8 cellular contexts compared by ENCODE assay signal in genomic region chr14:29805415-29806123, GRCh38.
DNase-seq lines count a peak whose midpoint lies in the region; ATAC-seq, FAIRE-seq and TF ChIP-seq lines count a peak whose summit lies in the region.

No MANE protein-coding gene starts in this region.

- H3K4me1 ChIP-seq in A549, result peaks cover 14% of the 10 kb centered on the region

- TF ChIP-seq RAD21 in A549 (conservative IDR thresholded peaks at IDR 0.05 in 1 of 2, IDR thresholded peaks at IDR 0.05 in 1 of 2), result no peak

- POLR2A ChIA-PET in A549 (lab: Yijun Ruan, JAX) (no interaction called here), WTC11 (lab: Charles Lee) (no interaction called here)

- H3K9me3 ChIP-seq in A549, result no peaks in the 10 kb centered on the region

- no peak overlapping the region for H3K4me3 ChIP-seq in A549

- WGBS in A549 (ENCODE audit: missing lambda C conversion rate), result 60% methylated on average over 4 of the region's 4 CpGs

- H3K4me1 Mint-ChIP-seq in WTC11, result peaks cover 56% of the 10 kb centered on the region

- no peak for TF ChIP-seq CTCF in A549 (IDR thresholded peaks at IDR 0.05)
- no peak for TF ChIP-seq CTCF in WTC11 (IDR thresholded peaks at IDR 0.05)

- H3K36me3 Mint-ChIP-seq in WTC11, result no peaks in the 10 kb centered on the region

- peak overlapping the region; percentile 55 for H3K4me2 ChIP-seq in A549

- TF ChIP-seq POLR2A in A549 (IDR thresholded peaks at IDR 0.05; ENCODE audit: low read length) (no peak), GM12891 (IDR thresholded peaks at IDR 0.05; ENCODE audit: low read depth, low read length) (no peak)

- no peaks in the 10 kb centered on the region for H3K27me3 Mint-ChIP-seq in WTC11 (ENCODE audit: low read depth)

- H3K27ac ChIP-seq in A549, result peak overlapping the region; percentile 62 to 63; a peak in 5 of 6 replicates

- DNase-seq in A549 (ENCODE audit: low read depth in 1 of 2, low spot score in 1 of 2), result peak in 1 of 2 experiments; percentile 48
- DNase-seq in HK-2 (ENCODE audit: unreplicated experiment), result peak; percentile 20
- no peak for DNase-seq in WTC11 (ENCODE audit: low spot score)
- DNase-seq in iPS-NIHi7 (ENCODE audit: extremely low spot score), result peak; percentile 27
- no peak for DNase-seq in Kasumi-1 (lab: John Stamatoyannopoulos, UW)
- DNase-seq in GM12891 (ENCODE audit: insufficient read length, low spot score), result no peak

- 0 out of 2 replicates have a peak, but pooled peaks cover 3% of the 10 kb centered on the region for H3K9me3 Mint-ChIP-seq in WTC11

- no peak for FAIRE-seq in A549 (lab: Jason Lieb, UNC)
- FAIRE-seq in GM12891 (lab: Jason Lieb, UNC), result no peak

- H3K4me3 Mint-ChIP-seq in WTC11, result 0 out of 2 replicates have a peak overlapping the region, but pooled peaks have one; percentile 2

- CTCF ChIA-PET in A549 (lab: Yijun Ruan, JAX), result no interaction called here
- CTCF ChIA-PET in WTC11 (lab: Charles Lee), result no interaction called here

- H3K27ac Mint-ChIP-seq in WTC11, result peak overlapping the region; percentile 49

- TF ChIP-seq EP300 in A549 (IDR thresholded peaks at IDR 0.05), result no peak

- ATAC-seq in A549, result peak; percentile 45 to 71; a peak in 4 of 6 replicates
- peak; percentile 55; the same call in 1 of the 2 replicates for ATAC-seq in WTC11
- ATAC-seq in GM21447 (IDR thresholded peaks at IDR 0.05; ENCODE audit: unreplicated experiment), result no peak
- ATAC-seq in HG03432 (IDR thresholded peaks at IDR 0.05; ENCODE audit: unreplicated experiment), result no peak

TF ChIP-seq in A549, 52 proteins besides CTCF, POLR2A, EP300 and RAD21:
- TF ChIP-seq FOSL2 (IDR thresholded peaks at IDR 0.05), result 0 out of 2 replicates have a peak, but pooled peaks have one; percentile 19
- TF ChIP-seq FOSL2 (CRISPR knock-in tag; IDR thresholded peaks at IDR 0.05), result peak; percentile 45; the same call in 1 of the 2 replicates
- no peak for TF ChIP-seq FOXS1 (CRISPR knock-in tag; IDR thresholded peaks at IDR 0.05)

TF ChIP-seq in WTC11, 78 proteins besides CTCF, POLR2A, EP300 and RAD21 (continues in another document):
- TF ChIP-seq ZBTB21 (CRISPR knock-in tag; IDR thresholded peaks at IDR 0.05; ENCODE audit: borderline replicate concordance) (no peak), ZNF512 (CRISPR knock-in tag; IDR thresholded peaks at IDR 0.05; ENCODE audit: borderline replicate concordance) (no peak), ATF2 (CRISPR knock-in tag; IDR thresholded peaks at IDR 0.05; ENCODE audit: borderline replicate concordance, low read depth) (no peak), ATF6 (CRISPR knock-in tag; IDR thresholded peaks at IDR 0.05) (no peak), USF1 (CRISPR knock-in tag; IDR thresholded peaks at IDR 0.05) (no peak), ETV6 (CRISPR knock-in tag; IDR thresholded peaks at IDR 0.05) (no peak)

TF ChIP-seq in GM12891, 5 proteins besides CTCF, POLR2A, EP300 and RAD21:
- TF ChIP-seq POLR2AphosphoS5 (IDR thresholded peaks at IDR 0.05; ENCODE audit: low read depth, low read length) (no peak), SPI1 (IDR thresholded peaks at IDR 0.05; ENCODE audit: low read depth, low read length) (no peak), PAX5 (IDR thresholded peaks at IDR 0.05; ENCODE audit: insufficient read depth, low read length, severe bottlenecking) (no peak), TAF1 (IDR thresholded peaks at IDR 0.05; ENCODE audit: low read depth, low read length) (no peak), POU2F2 (IDR thresholded peaks at IDR 0.05; ENCODE audit: low read depth, low read length) (no peak)
TF ChIP-seq in GM12891: peak in this region for 0.

Comparison
In these comparisons a context has a peak if more than half of its experiments do, and no peak if none do; other contexts are left out.
1. ATAC-seq: peak in A549 (2 of 2) and WTC11 (single experiment); none in GM21447 (single experiment) and HG03432 (single experiment).
2. DNase-seq: peak in HK-2 (single experiment) and iPS-NIHi7 (single experiment); none in WTC11 (single experiment), Kasumi-1 (0 of 2) and GM12891 (single experiment).